Comparison of ENCODE assay signal across 14 cellular contexts in the genomic region with DNA sequence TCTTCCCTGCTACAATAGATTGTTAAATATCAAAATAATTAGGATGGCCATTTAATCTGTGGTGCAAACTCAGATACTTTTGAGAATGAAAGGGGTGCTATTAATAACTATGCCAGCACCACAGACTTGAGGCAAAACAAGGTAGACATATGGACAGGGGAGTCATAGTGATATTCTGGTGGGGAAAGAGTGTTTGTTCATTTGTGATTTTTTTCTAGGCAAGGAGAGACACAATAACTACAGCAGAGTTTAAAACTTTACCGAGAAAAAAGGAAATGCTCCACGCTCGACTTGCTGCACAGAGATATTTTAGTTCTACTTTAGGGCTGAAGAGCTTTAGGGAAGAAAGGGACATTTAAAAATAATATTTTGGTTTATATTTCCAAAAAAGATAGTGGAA.
DNase-seq lines count a peak whose midpoint lies in the region; ATAC-seq and TF ChIP-seq lines count a peak whose summit lies in the region.
"Had no signal": no experiment of that assay in that cellular context is flagged by ENCODE, and none has a peak within 500 bp of the region (broad histone marks: within the 10 kb centered on the region; RNA-seq: fewer than 3 reads in every experiment).

No MANE protein-coding gene starts in this region.

- peak overlapping the region; percentile 77 for H3K4me2 ChIP-seq in OCI-LY3 (ENCODE audit: low read length)
- H3K4me2 ChIP-seq in PC-3 (ENCODE audit: low read length) = no peak overlapping the region

- no peaks in the 10 kb centered on the region for H3K79me2 ChIP-seq in OCI-LY3 (ENCODE audit: low read length)
- no peaks in the 10 kb centered on the region for H3K79me2 ChIP-seq in PC-3 (ENCODE audit: low read length)

- H3K4me3 ChIP-seq in OCI-LY3 (ENCODE audit: low read length) = peak overlapping the region; percentile 61
- no peak overlapping the region for H3K4me3 ChIP-seq in PC-3 (ENCODE audit: low read length)
- H3K4me3 ChIP-seq: esophagus squamous epithelium had no signal

- no peaks in the 10 kb centered on the region for H3K9me2 ChIP-seq in PC-3 (replicated peaks; ENCODE audit: low read length)

- DNase-seq in KG1 (lab: John Stamatoyannopoulos, UW) (no peak), PC-3 (no peak), NCI-H510A treated with DMSO at 0.1 percent for 48 hours (lab: John Stamatoyannopoulos, UW) (no peak), islet precursor cell (no peak)
- DNase-seq: activated CD4-positive, alpha-beta T cell treated with anti-CD3 and anti-CD28 coated beads, Interleukin-2, amount 50 U/mL, for 4 hours; cortex of kidney; esophagus squamous epithelium; HFFc6; NCI-H187; SHP77 treated with DMSO at 0.1 percent for 48 hours had no signal

- no peaks in the 10 kb centered on the region for H3F3A ChIP-seq in PC-3 (ENCODE audit: low read length, unreplicated experiment)

- peak; percentile 42 for ATAC-seq in GM18499 (IDR thresholded peaks at IDR 0.05; ENCODE audit: insufficient read depth, unreplicated experiment)
- peak; percentile 26 for ATAC-seq in GM21381 (IDR thresholded peaks at IDR 0.05; ENCODE audit: unreplicated experiment)
- peak; percentile 27 for ATAC-seq in HG03039 (IDR thresholded peaks at IDR 0.05; ENCODE audit: unreplicated experiment)
- ATAC-seq in PC-3 = no peak

- H3K4me1 ChIP-seq in OCI-LY3 (ENCODE audit: low read length) (peaks cover 24% of the 10 kb centered on the region), PC-3 (ENCODE audit: insufficient read depth, low read length) (no peaks in the 10 kb centered on the region)
- H3K4me1 ChIP-seq: esophagus squamous epithelium had no signal

- CTCF ChIA-PET in PC-3 (lab: Charles Lee) = no interaction called here

- POLR2A ChIA-PET in PC-3 (lab: Charles Lee; ENCODE audit: unreplicated experiment) = no interaction called here

- H3K9me3 ChIP-seq in OCI-LY3 (ENCODE audit: insufficient read depth, low read length) (no peaks in the 10 kb centered on the region), PC-3 (ENCODE audit: low read length) (no peaks in the 10 kb centered on the region; the same call in 1 of the 2 replicates)
- H3K9me3 ChIP-seq: esophagus squamous epithelium had no signal

- intact Hi-C loops in PC-3 (cut with micrococcal nuclease) = no loop called here

- TF ChIP-seq CTCF in OCI-LY3 (IDR thresholded peaks at IDR 0.05; ENCODE audit: low read depth, low read length) (no peak), PC-3 (conservative IDR thresholded peaks at IDR 0.05; ENCODE audit: low read depth, low read length) (no peak)

- H3K27ac ChIP-seq in OCI-LY3 (ENCODE audit: low read length) (peak overlapping the region; percentile 50), PC-3 (ENCODE audit: low read length) (no peak overlapping the region)
- H3K27ac ChIP-seq: esophagus squamous epithelium had no signal

- H3K9ac ChIP-seq in OCI-LY3 (ENCODE audit: low read length) = peak overlapping the region; percentile 27; the same call in 1 of the 2 replicates
- no peak overlapping the region for H3K9ac ChIP-seq in PC-3 (ENCODE audit: low read length)

- no peaks in the 10 kb centered on the region for H4K20me1 ChIP-seq in OCI-LY3 (ENCODE audit: insufficient read depth, low read length)
- H4K20me1 ChIP-seq in PC-3 (ENCODE audit: low read length) = no peaks in the 10 kb centered on the region

- no peaks in the 10 kb centered on the region for H3K27me3 ChIP-seq in OCI-LY3 (ENCODE audit: low read depth, low read length)
- H3K27me3 ChIP-seq in PC-3 (ENCODE audit: low read length) = peaks cover 3% of the 10 kb centered on the region; the same call in 1 of the 2 replicates
- H3K27me3 ChIP-seq: esophagus squamous epithelium had no signal

- no TSS peak for BruUV-seq in PC-3 (replicated peaks; lab: Mats Ljungman, UMichigan)

- no peaks in the 10 kb centered on the region for H3K36me3 ChIP-seq in OCI-LY3 (replicated peaks; ENCODE audit: low read depth, low read length)
- H3K36me3 ChIP-seq in PC-3 (ENCODE audit: low read depth, low read length) = no peaks in the 10 kb centered on the region
- H3K36me3 ChIP-seq: esophagus squamous epithelium had no signal

- H2AFZ ChIP-seq in OCI-LY3 (ENCODE audit: low read depth, low read length) (peak overlapping the region; percentile 75; the same call in 1 of the 2 replicates), PC-3 (ENCODE audit: low read length) (no peak overlapping the region)
